Comparison of ENCODE assay signal across 8 cellular contexts in the genomic region with DNA sequence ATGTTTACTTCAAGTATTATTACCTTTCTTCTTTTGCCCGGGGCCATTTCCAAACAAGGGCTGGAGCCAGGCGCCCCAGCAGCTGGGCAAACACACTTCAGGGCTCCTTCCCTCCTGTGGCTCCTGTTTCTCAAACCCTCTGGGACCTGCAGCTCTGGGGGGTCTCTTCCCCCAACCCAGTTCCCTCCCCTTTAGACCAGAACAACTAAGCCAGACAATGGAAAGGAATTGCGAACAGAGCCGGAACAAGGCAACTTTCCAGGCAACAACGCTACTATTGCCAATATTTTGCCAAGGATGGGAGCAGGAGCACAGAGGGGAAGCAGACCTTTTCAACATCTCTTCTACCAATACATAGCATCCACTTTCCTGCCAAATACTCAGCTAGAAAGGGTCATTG. TPM values are rescaled to one million over a fixed set of nuclear protein-coding genes. Genes with fewer than 3 reads are reported as not detected.
"Had no signal": no experiment of that assay in that cellular context is flagged by ENCODE, and none has a peak within 500 bp of the region (broad histone marks: within the 10 kb centered on the region; RNA-seq: fewer than 3 reads in every experiment).

No MANE protein-coding gene starts in this region.

RNA-seq across cellular contexts. Expression of gene CEACAM3, which starts 7.3 kb away (rescaled TPM):
- total RNA-seq: activated CD8-positive, alpha-beta T cell treated with anti-CD3 and anti-CD28 coated beads, Interleukin-2, amount 10 ng/mL, durations not matched to agents 7 days and 5 days; activated naive CD8-positive, alpha-beta T cell treated with anti-CD3 and anti-CD28 coated beads, Interleukin-2, amount 10 ng/mL, durations not matched to agents 7 days and 5 days; K562; PC-9; WTC11 had no signal

RNA-seq across cellular contexts. Expression of gene CEACAM6, which starts 33.7 kb away (rescaled TPM):
- total RNA-seq: activated CD8-positive, alpha-beta T cell treated with anti-CD3 and anti-CD28 coated beads, Interleukin-2, amount 10 ng/mL, durations not matched to agents 7 days and 5 days; activated naive CD8-positive, alpha-beta T cell treated with anti-CD3 and anti-CD28 coated beads, Interleukin-2, amount 10 ng/mL, durations not matched to agents 7 days and 5 days; T-helper 17 cell had no signal

RNA-seq across cellular contexts. Expression of gene LYPD4, which starts 55.4 kb away (rescaled TPM):
- total RNA-seq: activated CD8-positive, alpha-beta T cell treated with anti-CD3 and anti-CD28 coated beads, Interleukin-2, amount 10 ng/mL, durations not matched to agents 7 days and 5 days; activated naive CD8-positive, alpha-beta T cell treated with anti-CD3 and anti-CD28 coated beads, Interleukin-2, amount 10 ng/mL, durations not matched to agents 7 days and 5 days; adrenal gland; cardiac septum; K562; PC-9; T-helper 17 cell; WTC11 had no signal

RNA-seq across cellular contexts. Expression of gene DMRTC2, which starts 55.8 kb away (rescaled TPM):
- total RNA-seq: activated CD8-positive, alpha-beta T cell treated with anti-CD3 and anti-CD28 coated beads, Interleukin-2, amount 10 ng/mL, durations not matched to agents 7 days and 5 days; activated naive CD8-positive, alpha-beta T cell treated with anti-CD3 and anti-CD28 coated beads, Interleukin-2, amount 10 ng/mL, durations not matched to agents 7 days and 5 days; adrenal gland; cardiac septum; K562; PC-9; T-helper 17 cell; WTC11 had no signal
